1 cellular context compared by ENCODE assay signal in genomic region chr20:62368629-62369507, GRCh38.
TF ChIP-seq lines count a peak whose summit lies in the region.

No MANE protein-coding gene starts in this region.

TF ChIP-seq in HepG2, 621 proteins besides CTCF, POLR2A, EP300 and RAD21 (continued from another document and continues in another):
- peak; percentile 57 for TF ChIP-seq ZGPAT (CRISPR knock-in tag; IDR thresholded peaks at IDR 0.05)
- TF ChIP-seq BORCS8-MEF2B (CRISPR knock-in tag; IDR thresholded peaks at IDR 0.05) = peak; percentile 76
- TF ChIP-seq ZNF629 (CRISPR knock-in tag; conservative IDR thresholded peaks at IDR 0.05) = 0 out of 2 replicates have a peak, but pooled peaks have one; percentile 20
- TF ChIP-seq HDAC2 (CRISPR knock-in tag; IDR thresholded peaks at IDR 0.05) = peak; percentile 29
- TF ChIP-seq MXI1 (IDR thresholded peaks at IDR 0.05; ENCODE audit: borderline replicate concordance, low read depth, low read length) = no peak; the same call in 2 of the 3 replicates
- TF ChIP-seq, protein P1, sequence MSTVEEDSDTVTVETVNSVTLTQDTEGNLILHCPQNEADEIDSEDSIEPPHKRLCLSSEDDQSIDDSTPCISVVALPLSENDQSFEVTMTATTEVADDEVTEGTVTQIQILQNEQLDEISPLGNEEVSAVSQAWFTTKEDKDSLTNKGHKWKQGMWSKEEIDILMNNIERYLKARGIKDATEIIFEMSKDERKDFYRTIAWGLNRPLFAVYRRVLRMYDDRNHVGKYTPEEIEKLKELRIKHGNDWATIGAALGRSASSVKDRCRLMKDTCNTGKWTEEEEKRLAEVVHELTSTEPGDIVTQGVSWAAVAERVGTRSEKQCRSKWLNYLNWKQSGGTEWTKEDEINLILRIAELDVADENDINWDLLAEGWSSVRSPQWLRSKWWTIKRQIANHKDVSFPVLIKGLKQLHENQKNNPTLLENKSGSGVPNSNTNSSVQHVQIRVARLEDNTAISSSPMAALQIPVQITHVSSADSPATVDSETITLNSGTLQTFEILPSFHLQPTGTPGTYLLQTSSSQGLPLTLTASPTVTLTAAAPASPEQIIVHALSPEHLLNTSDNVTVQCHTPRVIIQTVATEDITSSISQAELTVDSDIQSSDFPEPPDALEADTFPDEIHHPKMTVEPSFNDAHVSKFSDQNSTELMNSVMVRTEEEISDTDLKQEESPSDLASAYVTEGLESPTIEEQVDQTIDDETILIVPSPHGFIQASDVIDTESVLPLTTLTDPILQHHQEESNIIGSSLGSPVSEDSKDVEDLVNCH (CRISPR knock-in tag; IDR thresholded peaks at IDR 0.05) = no peak; the same call in 1 of the 2 replicates
- no peak; the same call in none of the 2 replicates for TF ChIP-seq CEBPG (CRISPR knock-in tag; IDR thresholded peaks at IDR 0.05)
- TF ChIP-seq, protein P2, sequence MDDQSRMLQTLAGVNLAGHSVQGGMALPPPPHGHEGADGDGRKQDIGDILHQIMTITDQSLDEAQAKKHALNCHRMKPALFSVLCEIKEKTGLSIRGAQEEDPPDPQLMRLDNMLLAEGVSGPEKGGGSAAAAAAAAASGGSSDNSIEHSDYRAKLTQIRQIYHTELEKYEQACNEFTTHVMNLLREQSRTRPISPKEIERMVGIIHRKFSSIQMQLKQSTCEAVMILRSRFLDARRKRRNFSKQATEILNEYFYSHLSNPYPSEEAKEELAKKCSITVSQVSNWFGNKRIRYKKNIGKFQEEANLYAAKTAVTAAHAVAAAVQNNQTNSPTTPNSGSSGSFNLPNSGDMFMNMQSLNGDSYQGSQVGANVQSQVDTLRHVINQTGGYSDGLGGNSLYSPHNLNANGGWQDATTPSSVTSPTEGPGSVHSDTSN (CRISPR knock-in tag; IDR thresholded peaks at IDR 0.05; ENCODE audit: borderline replicate concordance) = no peak
- TF ChIP-seq IRF9 (CRISPR knock-in tag; IDR thresholded peaks at IDR 0.05; ENCODE audit: borderline replicate concordance) = no peak
- TF ChIP-seq SP2 (CRISPR knock-in tag; IDR thresholded peaks at IDR 0.05) = peak; percentile 30; the same call in 1 of the 2 replicates
- TF ChIP-seq SIN3B (IDR thresholded peaks at IDR 0.05; ENCODE audit: low read length) = no peak
- TF ChIP-seq ZNF256 (CRISPR knock-in tag; conservative IDR thresholded peaks at IDR 0.05) = no peak; the same call in 1 of the 2 replicates
- TF ChIP-seq ZNF30 (CRISPR knock-in tag; IDR thresholded peaks at IDR 0.05) = no peak
- TF ChIP-seq HMG20B (CRISPR knock-in tag; conservative IDR thresholded peaks at IDR 0.05) = no peak
- no peak for TF ChIP-seq MZF1 (CRISPR knock-in tag; IDR thresholded peaks at IDR 0.05; ENCODE audit: borderline replicate concordance)
- no peak for TF ChIP-seq RELA (CRISPR knock-in tag; IDR thresholded peaks at IDR 0.05)
- peak; percentile 45; the same call in 1 of the 2 replicates for TF ChIP-seq PRDM15 (CRISPR knock-in tag; IDR thresholded peaks at IDR 0.05)
- peak; percentile 60 for TF ChIP-seq MXD1 (CRISPR knock-in tag; IDR thresholded peaks at IDR 0.05)
- TF ChIP-seq, protein P3, sequence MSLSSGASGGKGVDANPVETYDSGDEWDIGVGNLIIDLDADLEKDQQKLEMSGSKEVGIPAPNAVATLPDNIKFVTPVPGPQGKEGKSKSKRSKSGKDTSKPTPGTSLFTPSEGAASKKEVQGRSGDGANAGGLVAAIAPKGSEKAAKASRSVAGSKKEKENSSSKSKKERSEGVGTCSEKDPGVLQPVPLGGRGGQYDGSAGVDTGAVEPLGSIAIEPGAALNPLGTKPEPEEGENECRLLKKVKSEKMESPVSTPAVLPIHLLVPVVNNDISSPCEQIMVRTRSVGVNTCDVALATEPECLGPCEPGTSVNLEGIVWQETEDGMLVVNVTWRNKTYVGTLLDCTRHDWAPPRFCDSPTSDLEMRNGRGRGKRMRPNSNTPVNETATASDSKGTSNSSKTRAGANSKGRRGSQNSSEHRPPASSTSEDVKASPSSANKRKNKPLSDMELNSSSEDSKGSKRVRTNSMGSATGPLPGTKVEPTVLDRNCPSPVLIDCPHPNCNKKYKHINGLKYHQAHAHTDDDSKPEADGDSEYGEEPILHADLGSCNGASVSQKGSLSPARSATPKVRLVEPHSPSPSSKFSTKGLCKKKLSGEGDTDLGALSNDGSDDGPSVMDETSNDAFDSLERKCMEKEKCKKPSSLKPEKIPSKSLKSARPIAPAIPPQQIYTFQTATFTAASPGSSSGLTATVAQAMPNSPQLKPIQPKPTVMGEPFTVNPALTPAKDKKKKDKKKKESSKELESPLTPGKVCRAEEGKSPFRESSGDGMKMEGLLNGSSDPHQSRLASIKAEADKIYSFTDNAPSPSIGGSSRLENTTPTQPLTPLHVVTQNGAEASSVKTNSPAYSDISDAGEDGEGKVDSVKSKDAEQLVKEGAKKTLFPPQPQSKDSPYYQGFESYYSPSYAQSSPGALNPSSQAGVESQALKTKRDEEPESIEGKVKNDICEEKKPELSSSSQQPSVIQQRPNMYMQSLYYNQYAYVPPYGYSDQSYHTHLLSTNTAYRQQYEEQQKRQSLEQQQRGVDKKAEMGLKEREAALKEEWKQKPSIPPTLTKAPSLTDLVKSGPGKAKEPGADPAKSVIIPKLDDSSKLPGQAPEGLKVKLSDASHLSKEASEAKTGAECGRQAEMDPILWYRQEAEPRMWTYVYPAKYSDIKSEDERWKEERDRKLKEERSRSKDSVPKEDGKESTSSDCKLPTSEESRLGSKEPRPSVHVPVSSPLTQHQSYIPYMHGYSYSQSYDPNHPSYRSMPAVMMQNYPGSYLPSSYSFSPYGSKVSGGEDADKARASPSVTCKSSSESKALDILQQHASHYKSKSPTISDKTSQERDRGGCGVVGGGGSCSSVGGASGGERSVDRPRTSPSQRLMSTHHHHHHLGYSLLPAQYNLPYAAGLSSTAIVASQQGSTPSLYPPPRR (CRISPR knock-in tag; IDR thresholded peaks at IDR 0.05; ENCODE audit: borderline replicate concordance) = 0 out of 2 replicates have a peak, but pooled peaks have one; percentile 14
- no peak for TF ChIP-seq XRCC5 (optimal IDR thresholded peaks at IDR 0.05; ENCODE audit: low read length)
- peak; percentile 61; the same call in 1 of the 2 replicates for TF ChIP-seq SRY (CRISPR knock-in tag; IDR thresholded peaks at IDR 0.05)
- no peak; the same call in 1 of the 2 replicates for TF ChIP-seq ZNF451 (CRISPR knock-in tag; IDR thresholded peaks at IDR 0.05)
- TF ChIP-seq, protein P4, sequence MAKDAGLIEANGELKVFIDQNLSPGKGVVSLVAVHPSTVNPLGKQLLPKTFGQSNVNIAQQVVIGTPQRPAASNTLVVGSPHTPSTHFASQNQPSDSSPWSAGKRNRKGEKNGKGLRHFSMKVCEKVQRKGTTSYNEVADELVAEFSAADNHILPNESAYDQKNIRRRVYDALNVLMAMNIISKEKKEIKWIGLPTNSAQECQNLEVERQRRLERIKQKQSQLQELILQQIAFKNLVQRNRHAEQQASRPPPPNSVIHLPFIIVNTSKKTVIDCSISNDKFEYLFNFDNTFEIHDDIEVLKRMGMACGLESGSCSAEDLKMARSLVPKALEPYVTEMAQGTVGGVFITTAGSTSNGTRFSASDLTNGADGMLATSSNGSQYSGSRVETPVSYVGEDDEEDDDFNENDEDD (CRISPR knock-in tag; IDR thresholded peaks at IDR 0.05; ENCODE audit: borderline replicate concordance) = 0 out of 2 replicates have a peak, but pooled peaks have one; percentile 22
- 0 out of 2 replicates have a peak, but pooled peaks have one; percentile 14 for TF ChIP-seq STAG1 (CRISPR knock-in tag; IDR thresholded peaks at IDR 0.05)
- 0 out of 2 replicates have a peak, but pooled peaks have one; percentile 9 for TF ChIP-seq ERF (CRISPR knock-in tag; IDR thresholded peaks at IDR 0.05)
- TF ChIP-seq CCDC6 (CRISPR knock-in tag; IDR thresholded peaks at IDR 0.05) = 0 out of 2 replicates have a peak, but pooled peaks have one; percentile 62
- no peak for TF ChIP-seq KAT2B (IDR thresholded peaks at IDR 0.05; ENCODE audit: borderline replicate concordance, low read depth, low read length)
- TF ChIP-seq CENPX (CRISPR knock-in tag; IDR thresholded peaks at IDR 0.05) = no peak
- TF ChIP-seq ELF3 (CRISPR knock-in tag; IDR thresholded peaks at IDR 0.05) = peak; percentile 43; the same call in 1 of the 2 replicates
- TF ChIP-seq GABPA (IDR thresholded peaks at IDR 0.05; ENCODE audit: low read depth, low read length) = no peak
- TF ChIP-seq GABPA (CRISPR knock-in tag; IDR thresholded peaks at IDR 0.05; ENCODE audit: low read depth) = no peak
- peak; percentile 48; the same call in 1 of the 2 replicates for TF ChIP-seq ZC3H13 (CRISPR knock-in tag; IDR thresholded peaks at IDR 0.05)
- TF ChIP-seq ZUFSP (CRISPR knock-in tag; IDR thresholded peaks at IDR 0.05; ENCODE audit: borderline replicate concordance) = no peak
- no peak for TF ChIP-seq ELF4 (CRISPR knock-in tag; IDR thresholded peaks at IDR 0.05; ENCODE audit: borderline replicate concordance)
- TF ChIP-seq ZNF333 (CRISPR knock-in tag; IDR thresholded peaks at IDR 0.05; ENCODE audit: borderline replicate concordance) = no peak; the same call in 1 of the 2 replicates
- TF ChIP-seq ZNF639 (CRISPR knock-in tag; conservative IDR thresholded peaks at IDR 0.05) = no peak
- TF ChIP-seq ZBTB26 (CRISPR knock-in tag; IDR thresholded peaks at IDR 0.05; ENCODE audit: borderline replicate concordance) = peak; percentile 79; the same call in 1 of the 2 replicates
